In the genomic region with DNA sequence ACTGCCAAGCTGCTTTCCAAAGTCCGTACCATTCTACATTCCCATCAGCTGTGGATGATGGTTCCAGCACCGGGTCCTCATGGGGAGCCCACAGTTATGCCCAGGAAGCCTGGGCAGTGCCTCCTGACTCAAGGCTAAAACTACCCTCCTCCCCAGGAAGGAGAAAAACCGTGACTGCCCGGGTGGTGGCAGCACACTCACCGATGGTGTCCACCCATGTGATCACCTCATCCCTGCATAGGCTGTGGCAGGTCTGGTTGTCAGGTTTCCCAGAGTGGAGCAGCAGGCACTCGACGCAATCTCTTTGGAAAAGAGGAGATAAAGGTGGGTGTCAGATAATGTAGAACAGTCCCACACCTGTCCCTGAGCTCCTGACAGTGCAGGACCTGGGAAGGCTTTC, we compare ENCODE assay signal across 8 cellular contexts. TPM values are rescaled to one million over a fixed set of nuclear protein-coding genes. Genes with fewer than 3 reads are reported as not detected.
A peak's percentile ranks its signal among the peaks of the same experiment; 100 is the strongest.
DNase-seq lines count a peak whose midpoint lies in the region; ATAC-seq and TF ChIP-seq lines count a peak whose summit lies in the region.

No MANE protein-coding gene starts in this region.

- no peak overlapping the region for H3K27ac ChIP-seq in foreskin keratinocyte

- DNase-seq in COLO829 (ENCODE audit: low spot score) (peak; percentile 40), NCI-H2196 treated with DMSO at 0.1 percent for 48 hours (lab: John Stamatoyannopoulos, UW; ENCODE audit: unreplicated experiment) (peak; percentile 15), foreskin keratinocyte (peak in 1 of 2 donors; percentile 36), NCI-H187 (lab: John Stamatoyannopoulos, UW) (no peak), NCI-H1436 treated with DMSO at 0.1 percent for 48 hours (lab: John Stamatoyannopoulos, UW) (no peak)

- peaks cover 4% of the 10 kb centered on the region for H3K4me1 ChIP-seq in foreskin keratinocyte

- peak; percentile 65 for TF ChIP-seq CTCF in foreskin keratinocyte (conservative IDR thresholded peaks at IDR 0.05)

- ATAC-seq in GM18502 (IDR thresholded peaks at IDR 0.05; ENCODE audit: poor library complexity, unreplicated experiment) (peak; percentile 48), foreskin keratinocyte (peak; percentile 75), GM18870 (IDR thresholded peaks at IDR 0.05; ENCODE audit: unreplicated experiment) (no peak), HG03175 (IDR thresholded peaks at IDR 0.05; ENCODE audit: unreplicated experiment) (no peak)

- H3K27me3 ChIP-seq in foreskin keratinocyte: no peaks in the 10 kb centered on the region

RNA-seq across cellular contexts. Expression of a gene that starts 38.6 kb away (rescaled TPM):
- total RNA-seq in foreskin keratinocyte: 44.9 and 45.1 TPM in 2 replicates
- polyA plus RNA-seq in foreskin keratinocyte: 52.7 and 57.5 TPM in 2 replicates

Comparison
In these comparisons a context has a peak if more than half of its experiments do, and no peak if none do; other contexts are left out.
1. DNase-seq: peak in COLO829 (single experiment) and NCI-H2196 treated with DMSO at 0.1 percent for 48 hours (single experiment); none in NCI-H187 (0 of 2) and NCI-H1436 treated with DMSO at 0.1 percent for 48 hours (single experiment).
2. ATAC-seq: peak in GM18502 (single experiment) and foreskin keratinocyte (single experiment); none in GM18870 (single experiment) and HG03175 (single experiment).